8 cellular contexts compared by ENCODE assay signal in genomic region chr3:123559040-123559861, GRCh38. TPM values are rescaled to one million over a fixed set of nuclear protein-coding genes. Genes with fewer than 3 reads are reported as not detected.
DNase-seq lines count a peak whose midpoint lies in the region; ATAC-seq and TF ChIP-seq lines count a peak whose summit lies in the region.

No MANE protein-coding gene starts in this region.

- ATAC-seq in T-helper 17 cell = peak; percentile 45
- no peak for ATAC-seq in activated naive CD8-positive, alpha-beta T cell treated with anti-CD3 and anti-CD28 coated beads, Interleukin-2, amount 50 U/mL, for 24 hours
- ATAC-seq in HG02938 (IDR thresholded peaks at IDR 0.05; ENCODE audit: unreplicated experiment) = no peak

- CTCF ChIA-PET in activated CD4-positive, alpha-beta T cell treated with anti-CD3 and anti-CD28 coated beads, Interleukin-2, amount 10 ng/mL, durations not matched to agents 7 days and 5 days (lab: Charles Lee) = interaction anchor here (1.0 to 1.7 kb wide), 2 partner anchors 10 to 12 kb away, joined by 3 read pairs; no protein-coding TSS in a partner anchor

- H3K36me3 Mint-ChIP-seq in activated CD4-positive, alpha-beta T cell treated with anti-CD3 and anti-CD28 coated beads, Interleukin-2, amount 10 ng/mL, durations not matched to agents 7 days and 5 days (ENCODE audit: low read depth) = peaks cover 6% of the 10 kb centered on the region
- H3K36me3 Mint-ChIP-seq in T-helper 17 cell (ENCODE audit: low read depth) (peaks cover 8% of the 10 kb centered on the region), osteocyte (ENCODE audit: unreplicated experiment) (peaks cover 43% of the 10 kb centered on the region)
- peaks cover 24% of the 10 kb centered on the region for H3K36me3 Mint-ChIP-seq in activated naive CD8-positive, alpha-beta T cell treated with anti-CD3 and anti-CD28 coated beads, Interleukin-2, amount 50 U/mL, for 24 hours (ENCODE audit: low read depth)

- TF ChIP-seq CTCF in fibroblast of the aortic adventitia (IDR thresholded peaks at IDR 0.05; ENCODE audit: insufficient read depth, low read length) = peak; percentile 71
- TF ChIP-seq CTCF in osteocyte (IDR thresholded peaks at IDR 0.05) = peak; percentile 75

- H3K27me3 Mint-ChIP-seq in activated CD4-positive, alpha-beta T cell treated with anti-CD3 and anti-CD28 coated beads, Interleukin-2, amount 10 ng/mL, durations not matched to agents 7 days and 5 days = no peaks in the 10 kb centered on the region
- no peaks in the 10 kb centered on the region for H3K27me3 Mint-ChIP-seq in T-helper 17 cell
- no peaks in the 10 kb centered on the region for H3K27me3 Mint-ChIP-seq in osteocyte (ENCODE audit: unreplicated experiment)
- no peaks in the 10 kb centered on the region for H3K27me3 Mint-ChIP-seq in activated naive CD8-positive, alpha-beta T cell treated with anti-CD3 and anti-CD28 coated beads, Interleukin-2, amount 50 U/mL, for 24 hours

- DNase-seq in activated CD4-positive, alpha-beta T cell treated with anti-CD3 and anti-CD28 coated beads, Interleukin-2, amount 10 ng/mL, durations not matched to agents 7 days and 5 days = peak; percentile 44
- no peak for DNase-seq in activated CD4-positive, alpha-beta T cell treated with anti-CD3 and anti-CD28 coated beads for 1 hour
- DNase-seq in NCI-H1417 (lab: John Stamatoyannopoulos, UW) (peak; percentile 19 to 68 (median 54)), T-helper 17 cell (no peak), fibroblast of the aortic adventitia (ENCODE audit: low read depth) (peak; percentile 76), osteocyte (ENCODE audit: extremely low spot score, unreplicated experiment) (no peak)
- DNase-seq in activated naive CD8-positive, alpha-beta T cell treated with anti-CD3 and anti-CD28 coated beads, Interleukin-2, amount 50 U/mL, for 24 hours = no peak

- H3K9me3 Mint-ChIP-seq in activated CD4-positive, alpha-beta T cell treated with anti-CD3 and anti-CD28 coated beads, Interleukin-2, amount 10 ng/mL, durations not matched to agents 7 days and 5 days = no peaks in the 10 kb centered on the region
- peaks cover 15% of the 10 kb centered on the region for H3K9me3 Mint-ChIP-seq in osteocyte (ENCODE audit: unreplicated experiment)
- peaks cover 8% of the 10 kb centered on the region for H3K9me3 Mint-ChIP-seq in activated naive CD8-positive, alpha-beta T cell treated with anti-CD3 and anti-CD28 coated beads, Interleukin-2, amount 50 U/mL, for 24 hours

- POLR2A ChIA-PET in activated CD4-positive, alpha-beta T cell treated with anti-CD3 and anti-CD28 coated beads, Interleukin-2, amount 10 ng/mL, durations not matched to agents 7 days and 5 days (lab: Charles Lee) = no interaction called here

- no peak overlapping the region for H3K4me3 Mint-ChIP-seq in activated CD4-positive, alpha-beta T cell treated with anti-CD3 and anti-CD28 coated beads, Interleukin-2, amount 10 ng/mL, durations not matched to agents 7 days and 5 days
- H3K4me3 Mint-ChIP-seq in T-helper 17 cell = no peak overlapping the region
- H3K4me3 Mint-ChIP-seq in osteocyte (ENCODE audit: unreplicated experiment) = no peak overlapping the region
- H3K4me3 Mint-ChIP-seq in activated naive CD8-positive, alpha-beta T cell treated with anti-CD3 and anti-CD28 coated beads, Interleukin-2, amount 50 U/mL, for 24 hours = no peak overlapping the region

- H3K4me3 ChIP-seq in fibroblast of the aortic adventitia (ENCODE audit: low read depth, low read length) = no peak overlapping the region

- H3K9me3 ChIP-seq in T-helper 17 cell (ENCODE audit: control insufficient read depth, low read length, poor library complexity, severe bottlenecking) = no peaks in the 10 kb centered on the region

- no peak overlapping the region for H3K27ac Mint-ChIP-seq in activated CD4-positive, alpha-beta T cell treated with anti-CD3 and anti-CD28 coated beads, Interleukin-2, amount 10 ng/mL, durations not matched to agents 7 days and 5 days
- H3K27ac Mint-ChIP-seq in T-helper 17 cell (no peak overlapping the region), osteocyte (ENCODE audit: unreplicated experiment) (no peak overlapping the region)
- H3K27ac Mint-ChIP-seq in activated naive CD8-positive, alpha-beta T cell treated with anti-CD3 and anti-CD28 coated beads, Interleukin-2, amount 50 U/mL, for 24 hours = no peak overlapping the region

- H3K4me1 Mint-ChIP-seq in activated CD4-positive, alpha-beta T cell treated with anti-CD3 and anti-CD28 coated beads, Interleukin-2, amount 10 ng/mL, durations not matched to agents 7 days and 5 days = no peaks in the 10 kb centered on the region
- H3K4me1 Mint-ChIP-seq in T-helper 17 cell (peaks cover 14% of the 10 kb centered on the region), osteocyte (ENCODE audit: unreplicated experiment) (no peaks in the 10 kb centered on the region)
- H3K4me1 Mint-ChIP-seq in activated naive CD8-positive, alpha-beta T cell treated with anti-CD3 and anti-CD28 coated beads, Interleukin-2, amount 50 U/mL, for 24 hours = peaks cover 13% of the 10 kb centered on the region

RNA-seq across cellular contexts. Expression of gene HACD2, which starts 25.6 kb away (rescaled TPM):
- total RNA-seq in activated CD4-positive, alpha-beta T cell treated with anti-CD3 and anti-CD28 coated beads, Interleukin-2, amount 10 ng/mL, durations not matched to agents 7 days and 5 days = 10 to 100 TPM; 24.3 to 28.8 TPM
- 10 to 100 TPM; 16.2 to 18.9 TPM for total RNA-seq in T-helper 17 cell
- 14.9 and 30.4 TPM in 2 replicates for total RNA-seq in fibroblast of the aortic adventitia (ENCODE audit: low replicate concordance)
- total RNA-seq in osteocyte = 63.8 and 69.4 TPM in 2 replicates

Comparison
In these comparisons a context has a peak if more than half of its experiments do, and no peak if none do; other contexts are left out.
1. DNase-seq: peak in activated CD4-positive, alpha-beta T cell treated with anti-CD3 and anti-CD28 coated beads, Interleukin-2, amount 10 ng/mL, durations not matched to agents 7 days and 5 days (single experiment), NCI-H1417 (3 of 3) and fibroblast of the aortic adventitia (single experiment); none in activated CD4-positive, alpha-beta T cell treated with anti-CD3 and anti-CD28 coated beads for 1 hour (single experiment), T-helper 17 cell (0 of 3), osteocyte (single experiment) and activated naive CD8-positive, alpha-beta T cell treated with anti-CD3 and anti-CD28 coated beads, Interleukin-2, amount 50 U/mL, for 24 hours (single experiment).